1 cellular context compared by ENCODE assay signal in the genomic region with DNA sequence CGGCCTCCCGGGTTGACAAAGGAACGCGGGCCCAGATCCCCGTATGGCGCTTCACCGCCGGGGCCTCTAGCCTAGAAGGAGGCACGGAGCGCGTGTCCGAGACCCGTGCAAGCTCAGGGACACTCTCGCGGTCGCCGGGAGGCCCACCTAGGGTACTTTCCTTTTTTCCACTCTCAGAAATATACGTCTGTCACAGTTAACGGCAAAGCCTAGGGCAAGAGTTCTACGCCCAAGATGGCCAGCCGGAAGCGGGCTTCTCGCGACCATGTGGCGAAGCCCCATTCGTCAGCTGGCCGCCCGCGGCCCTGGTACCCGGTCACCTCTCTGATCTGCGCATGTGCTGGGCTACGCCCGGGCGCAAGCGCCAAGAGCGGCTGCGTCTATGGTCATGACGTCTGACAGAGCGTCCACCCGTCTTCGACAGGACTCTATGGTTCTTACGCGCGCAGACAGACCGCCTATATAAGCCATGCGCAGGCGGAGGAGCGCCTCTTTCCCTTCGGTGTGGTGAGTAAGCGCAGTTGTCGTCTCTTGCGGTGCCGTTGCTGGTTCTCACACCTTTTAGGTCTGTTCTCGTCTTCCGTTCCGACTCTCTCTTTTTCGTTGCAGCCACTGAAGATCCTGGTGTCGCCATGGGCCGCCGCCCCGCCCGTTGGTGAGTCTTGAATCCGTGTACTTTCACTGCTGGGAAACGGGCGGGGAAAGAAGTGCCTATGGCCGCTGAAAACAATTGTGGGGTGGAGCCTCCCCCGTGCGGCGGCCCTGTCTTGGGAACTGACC.
TF ChIP-seq lines count a peak whose summit lies in the region.

A gene (plus strand): TSS at position 490 of the 780 bp plus-strand sequence. CDS start 143 bp downstream, at position 633.

TF ChIP-seq in HEK293, 187 proteins besides CTCF, POLR2A, EP300 and RAD21 (continued from another document and continues in another):
- TF ChIP-seq, protein P1, sequence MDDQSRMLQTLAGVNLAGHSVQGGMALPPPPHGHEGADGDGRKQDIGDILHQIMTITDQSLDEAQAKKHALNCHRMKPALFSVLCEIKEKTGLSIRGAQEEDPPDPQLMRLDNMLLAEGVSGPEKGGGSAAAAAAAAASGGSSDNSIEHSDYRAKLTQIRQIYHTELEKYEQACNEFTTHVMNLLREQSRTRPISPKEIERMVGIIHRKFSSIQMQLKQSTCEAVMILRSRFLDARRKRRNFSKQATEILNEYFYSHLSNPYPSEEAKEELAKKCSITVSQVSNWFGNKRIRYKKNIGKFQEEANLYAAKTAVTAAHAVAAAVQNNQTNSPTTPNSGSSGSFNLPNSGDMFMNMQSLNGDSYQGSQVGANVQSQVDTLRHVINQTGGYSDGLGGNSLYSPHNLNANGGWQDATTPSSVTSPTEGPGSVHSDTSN (CRISPR knock-in tag; IDR thresholded peaks at IDR 0.05) = no peak
- TF ChIP-seq ZNF366 (tag by site-specific recombination; conservative IDR thresholded peaks at IDR 0.05) (peak; percentile 31; the same call in 1 of the 2 replicates), ZNF132 (tag by site-specific recombination; IDR thresholded peaks at IDR 0.05; ENCODE audit: borderline replicate concordance) (no peak), ZNF433 (tag by site-specific recombination; IDR thresholded peaks at IDR 0.05; ENCODE audit: low read depth) (no peak), SETDB1 (IDR thresholded peaks at IDR 0.05; ENCODE audit: insufficient read length, low read length) (no peak), IKZF3 (tag by site-specific recombination; IDR thresholded peaks at IDR 0.05) (no peak), ZNF677 (tag by site-specific recombination; IDR thresholded peaks at IDR 0.05) (no peak), ZBTB1 (tag by site-specific recombination; IDR thresholded peaks at IDR 0.05) (no peak), ZNF654 (tag by site-specific recombination; IDR thresholded peaks at IDR 0.05; ENCODE audit: low read depth) (no peak), ZNF747 (tag by site-specific recombination; IDR thresholded peaks at IDR 0.05) (no peak), ZNF239 (tag by site-specific recombination; IDR thresholded peaks at IDR 0.05) (no peak), ZNF777 (tag by site-specific recombination; IDR thresholded peaks at IDR 0.05; ENCODE audit: borderline replicate concordance) (no peak), ZNF585B (tag by site-specific recombination; IDR thresholded peaks at IDR 0.05) (no peak), ZNF473 (tag by site-specific recombination; IDR thresholded peaks at IDR 0.05) (no peak), ZFP37 (tag by site-specific recombination; IDR thresholded peaks at IDR 0.05) (peak; percentile 48), ZBTB20 (tag by site-specific recombination; IDR thresholded peaks at IDR 0.05) (peak; percentile 90; the same call in 1 of the 2 replicates), SCRT1 (tag by site-specific recombination; IDR thresholded peaks at IDR 0.05; ENCODE audit: borderline replicate concordance) (no peak), ZFP3 (tag by site-specific recombination; IDR thresholded peaks at IDR 0.05; ENCODE audit: low read depth) (no peak), ZBTB17 (tag by site-specific recombination; IDR thresholded peaks at IDR 0.05) (peak; percentile 64), GLI4 (tag by site-specific recombination; IDR thresholded peaks at IDR 0.05) (no peak), ZNF621 (tag by site-specific recombination; IDR thresholded peaks at IDR 0.05) (no peak), RBAK (tag by site-specific recombination; IDR thresholded peaks at IDR 0.05) (no peak), ZNF2 (tag by site-specific recombination; IDR thresholded peaks at IDR 0.05) (peak; percentile 71), WT1 (tag by site-specific recombination; IDR thresholded peaks at IDR 0.05) (0 out of 2 replicates have a peak, but pooled peaks have one; percentile 6), ZNF530 (tag by site-specific recombination; IDR thresholded peaks at IDR 0.05; ENCODE audit: low read depth) (no peak), ZNF324 (tag by site-specific recombination; IDR thresholded peaks at IDR 0.05) (peak; percentile 72; the same call in 1 of the 2 replicates), ZFP69B (tag by site-specific recombination; IDR thresholded peaks at IDR 0.05) (no peak), ZNF707 (tag by site-specific recombination; IDR thresholded peaks at IDR 0.05) (no peak), ZNF169 (tag by site-specific recombination; IDR thresholded peaks at IDR 0.05) (no peak), ZNF785 (tag by site-specific recombination; IDR thresholded peaks at IDR 0.05) (no peak), EGR2 (tag by site-specific recombination; IDR thresholded peaks at IDR 0.05; ENCODE audit: low read depth) (0 out of 2 replicates have a peak, but pooled peaks have one; percentile 25), PRDM1 (tag by site-specific recombination; IDR thresholded peaks at IDR 0.05) (peak; percentile 49), KLF1 (tag by site-specific recombination; IDR thresholded peaks at IDR 0.05) (peak; percentile 16; the same call in 1 of the 2 replicates), ZBTB7A (tag by site-specific recombination; IDR thresholded peaks at IDR 0.05; ENCODE audit: low read depth) (no peak), ZNF548 (tag by site-specific recombination; IDR thresholded peaks at IDR 0.05) (no peak), ZNF600 (tag by site-specific recombination; IDR thresholded peaks at IDR 0.05) (no peak; the same call in 1 of the 2 replicates), FEZF1 (tag by site-specific recombination; IDR thresholded peaks at IDR 0.05) (no peak), MZF1 (tag by site-specific recombination; IDR thresholded peaks at IDR 0.05; ENCODE audit: borderline replicate concordance) (no peak), GLI2 (tag by site-specific recombination; IDR thresholded peaks at IDR 0.05; ENCODE audit: borderline replicate concordance, low read depth) (no peak), ZNF624 (tag by site-specific recombination; IDR thresholded peaks at IDR 0.05) (no peak), GFI1B (tag by site-specific recombination; IDR thresholded peaks at IDR 0.05) (peak; percentile 67; the same call in 1 of the 2 replicates)
- TF ChIP-seq, protein P2, sequence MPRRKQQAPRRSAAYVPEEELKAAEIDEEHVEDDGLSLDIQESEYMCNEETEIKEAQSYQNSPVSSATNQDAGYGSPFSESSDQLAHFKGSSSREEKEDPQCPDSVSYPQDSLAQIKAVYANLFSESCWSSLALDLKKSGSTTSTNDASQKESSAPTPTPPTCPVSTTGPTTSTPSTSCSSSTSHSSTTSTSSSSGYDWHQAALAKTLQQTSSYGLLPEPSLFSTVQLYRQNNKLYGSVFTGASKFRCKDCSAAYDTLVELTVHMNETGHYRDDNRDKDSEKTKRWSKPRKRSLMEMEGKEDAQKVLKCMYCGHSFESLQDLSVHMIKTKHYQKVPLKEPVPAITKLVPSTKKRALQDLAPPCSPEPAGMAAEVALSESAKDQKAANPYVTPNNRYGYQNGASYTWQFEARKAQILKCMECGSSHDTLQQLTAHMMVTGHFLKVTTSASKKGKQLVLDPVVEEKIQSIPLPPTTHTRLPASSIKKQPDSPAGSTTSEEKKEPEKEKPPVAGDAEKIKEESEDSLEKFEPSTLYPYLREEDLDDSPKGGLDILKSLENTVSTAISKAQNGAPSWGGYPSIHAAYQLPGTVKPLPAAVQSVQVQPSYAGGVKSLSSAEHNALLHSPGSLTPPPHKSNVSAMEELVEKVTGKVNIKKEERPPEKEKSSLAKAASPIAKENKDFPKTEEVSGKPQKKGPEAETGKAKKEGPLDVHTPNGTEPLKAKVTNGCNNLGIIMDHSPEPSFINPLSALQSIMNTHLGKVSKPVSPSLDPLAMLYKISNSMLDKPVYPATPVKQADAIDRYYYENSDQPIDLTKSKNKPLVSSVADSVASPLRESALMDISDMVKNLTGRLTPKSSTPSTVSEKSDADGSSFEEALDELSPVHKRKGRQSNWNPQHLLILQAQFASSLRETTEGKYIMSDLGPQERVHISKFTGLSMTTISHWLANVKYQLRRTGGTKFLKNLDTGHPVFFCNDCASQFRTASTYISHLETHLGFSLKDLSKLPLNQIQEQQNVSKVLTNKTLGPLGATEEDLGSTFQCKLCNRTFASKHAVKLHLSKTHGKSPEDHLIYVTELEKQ (tag by site-specific recombination; IDR thresholded peaks at IDR 0.05; ENCODE audit: borderline replicate concordance) = no peak
- TF ChIP-seq, protein P3, sequence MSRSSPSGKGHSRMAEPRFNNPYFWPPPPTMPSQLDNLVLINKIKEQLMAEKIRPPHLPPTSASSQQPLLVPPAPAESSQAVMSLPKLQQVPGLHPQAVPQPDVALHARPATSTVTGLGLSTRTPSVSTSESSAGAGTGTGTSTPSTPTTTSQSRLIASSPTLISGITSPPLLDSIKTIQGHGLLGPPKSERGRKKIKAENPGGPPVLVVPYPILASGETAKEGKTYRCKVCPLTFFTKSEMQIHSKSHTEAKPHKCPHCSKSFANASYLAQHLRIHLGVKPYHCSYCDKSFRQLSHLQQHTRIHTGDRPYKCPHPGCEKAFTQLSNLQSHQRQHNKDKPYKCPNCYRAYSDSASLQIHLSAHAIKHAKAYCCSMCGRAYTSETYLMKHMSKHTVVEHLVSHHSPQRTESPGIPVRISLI (tag by site-specific recombination; IDR thresholded peaks at IDR 0.05) = no peak
- TF ChIP-seq, protein P4, sequence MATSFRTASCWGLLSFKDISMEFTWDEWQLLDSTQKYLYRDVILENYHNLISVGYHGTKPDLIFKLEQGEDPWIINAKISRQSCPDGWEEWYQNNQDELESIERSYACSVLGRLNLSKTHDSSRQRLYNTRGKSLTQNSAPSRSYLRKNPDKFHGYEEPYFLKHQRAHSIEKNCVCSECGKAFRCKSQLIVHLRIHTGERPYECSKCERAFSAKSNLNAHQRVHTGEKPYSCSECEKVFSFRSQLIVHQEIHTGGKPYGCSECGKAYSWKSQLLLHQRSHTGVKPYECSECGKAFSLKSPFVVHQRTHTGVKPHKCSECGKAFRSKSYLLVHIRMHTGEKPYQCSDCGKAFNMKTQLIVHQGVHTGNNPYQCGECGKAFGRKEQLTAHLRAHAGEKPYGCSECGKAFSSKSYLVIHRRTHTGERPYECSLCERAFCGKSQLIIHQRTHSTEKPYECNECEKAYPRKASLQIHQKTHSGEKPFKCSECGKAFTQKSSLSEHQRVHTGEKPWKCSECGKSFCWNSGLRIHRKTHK (tag by site-specific recombination; IDR thresholded peaks at IDR 0.05) = no peak
- TF ChIP-seq, protein P5, sequence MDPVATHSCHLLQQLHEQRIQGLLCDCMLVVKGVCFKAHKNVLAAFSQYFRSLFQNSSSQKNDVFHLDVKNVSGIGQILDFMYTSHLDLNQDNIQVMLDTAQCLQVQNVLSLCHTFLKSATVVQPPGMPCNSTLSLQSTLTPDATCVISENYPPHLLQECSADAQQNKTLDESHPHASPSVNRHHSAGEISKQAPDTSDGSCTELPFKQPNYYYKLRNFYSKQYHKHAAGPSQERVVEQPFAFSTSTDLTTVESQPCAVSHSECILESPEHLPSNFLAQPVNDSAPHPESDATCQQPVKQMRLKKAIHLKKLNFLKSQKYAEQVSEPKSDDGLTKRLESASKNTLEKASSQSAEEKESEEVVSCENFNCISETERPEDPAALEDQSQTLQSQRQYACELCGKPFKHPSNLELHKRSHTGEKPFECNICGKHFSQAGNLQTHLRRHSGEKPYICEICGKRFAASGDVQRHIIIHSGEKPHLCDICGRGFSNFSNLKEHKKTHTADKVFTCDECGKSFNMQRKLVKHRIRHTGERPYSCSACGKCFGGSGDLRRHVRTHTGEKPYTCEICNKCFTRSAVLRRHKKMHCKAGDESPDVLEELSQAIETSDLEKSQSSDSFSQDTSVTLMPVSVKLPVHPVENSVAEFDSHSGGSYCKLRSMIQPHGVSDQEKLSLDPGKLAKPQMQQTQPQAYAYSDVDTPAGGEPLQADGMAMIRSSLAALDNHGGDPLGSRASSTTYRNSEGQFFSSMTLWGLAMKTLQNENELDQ (tag by site-specific recombination; IDR thresholded peaks at IDR 0.05; ENCODE audit: low read depth) = no peak
- TF ChIP-seq, protein P6, sequence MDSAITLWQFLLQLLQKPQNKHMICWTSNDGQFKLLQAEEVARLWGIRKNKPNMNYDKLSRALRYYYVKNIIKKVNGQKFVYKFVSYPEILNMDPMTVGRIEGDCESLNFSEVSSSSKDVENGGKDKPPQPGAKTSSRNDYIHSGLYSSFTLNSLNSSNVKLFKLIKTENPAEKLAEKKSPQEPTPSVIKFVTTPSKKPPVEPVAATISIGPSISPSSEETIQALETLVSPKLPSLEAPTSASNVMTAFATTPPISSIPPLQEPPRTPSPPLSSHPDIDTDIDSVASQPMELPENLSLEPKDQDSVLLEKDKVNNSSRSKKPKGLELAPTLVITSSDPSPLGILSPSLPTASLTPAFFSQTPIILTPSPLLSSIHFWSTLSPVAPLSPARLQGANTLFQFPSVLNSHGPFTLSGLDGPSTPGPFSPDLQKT (IDR thresholded peaks at IDR 0.05; ENCODE audit: borderline replicate concordance, low read depth, low read length) = peak; percentile 85
- TF ChIP-seq, protein P7, sequence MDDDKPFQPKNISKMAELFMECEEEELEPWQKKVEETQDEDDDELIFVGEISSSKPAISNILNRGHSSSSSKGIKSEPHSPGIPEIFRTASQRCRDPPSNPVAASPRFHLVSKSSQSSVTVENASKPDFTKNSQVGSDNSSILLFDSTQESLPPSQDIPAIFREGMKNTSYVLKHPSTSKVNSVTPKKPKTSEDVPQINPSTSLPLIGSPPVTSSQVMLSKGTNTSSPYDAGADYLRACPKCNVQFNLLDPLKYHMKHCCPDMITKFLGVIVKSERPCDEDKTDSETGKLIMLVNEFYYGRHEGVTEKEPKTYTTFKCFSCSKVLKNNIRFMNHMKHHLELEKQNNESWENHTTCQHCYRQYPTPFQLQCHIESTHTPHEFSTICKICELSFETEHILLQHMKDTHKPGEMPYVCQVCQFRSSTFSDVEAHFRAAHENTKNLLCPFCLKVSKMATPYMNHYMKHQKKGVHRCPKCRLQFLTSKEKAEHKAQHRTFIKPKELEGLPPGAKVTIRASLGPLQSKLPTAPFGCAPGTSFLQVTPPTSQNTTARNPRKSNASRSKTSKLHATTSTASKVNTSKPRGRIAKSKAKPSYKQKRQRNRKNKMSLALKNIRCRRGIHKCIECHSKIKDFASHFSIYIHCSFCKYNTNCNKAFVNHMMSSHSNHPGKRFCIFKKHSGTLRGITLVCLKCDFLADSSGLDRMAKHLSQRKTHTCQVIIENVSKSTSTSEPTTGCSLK (tag by site-specific recombination; IDR thresholded peaks at IDR 0.05) = no peak
- TF ChIP-seq, protein P8, sequence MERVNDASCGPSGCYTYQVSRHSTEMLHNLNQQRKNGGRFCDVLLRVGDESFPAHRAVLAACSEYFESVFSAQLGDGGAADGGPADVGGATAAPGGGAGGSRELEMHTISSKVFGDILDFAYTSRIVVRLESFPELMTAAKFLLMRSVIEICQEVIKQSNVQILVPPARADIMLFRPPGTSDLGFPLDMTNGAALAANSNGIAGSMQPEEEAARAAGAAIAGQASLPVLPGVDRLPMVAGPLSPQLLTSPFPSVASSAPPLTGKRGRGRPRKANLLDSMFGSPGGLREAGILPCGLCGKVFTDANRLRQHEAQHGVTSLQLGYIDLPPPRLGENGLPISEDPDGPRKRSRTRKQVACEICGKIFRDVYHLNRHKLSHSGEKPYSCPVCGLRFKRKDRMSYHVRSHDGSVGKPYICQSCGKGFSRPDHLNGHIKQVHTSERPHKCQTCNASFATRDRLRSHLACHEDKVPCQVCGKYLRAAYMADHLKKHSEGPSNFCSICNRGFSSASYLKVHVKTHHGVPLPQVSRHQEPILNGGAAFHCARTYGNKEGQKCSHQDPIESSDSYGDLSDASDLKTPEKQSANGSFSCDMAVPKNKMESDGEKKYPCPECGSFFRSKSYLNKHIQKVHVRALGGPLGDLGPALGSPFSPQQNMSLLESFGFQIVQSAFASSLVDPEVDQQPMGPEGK (tag by site-specific recombination; IDR thresholded peaks at IDR 0.05) = no peak
